Comparison of ENCODE assay signal across 13 cellular contexts in genomic region chr13:35927554-35927953, GRCh38.
DNase-seq lines count a peak whose midpoint lies in the region; ATAC-seq and TF ChIP-seq lines count a peak whose summit lies in the region.
"Had no signal": no experiment of that assay in that cellular context is flagged by ENCODE, and none has a peak within 500 bp of the region (broad histone marks: within the 10 kb centered on the region; RNA-seq: fewer than 3 reads in every experiment).

No MANE protein-coding gene starts in this region.

- no peaks in the 10 kb centered on the region for H3K36me3 ChIP-seq in liver (ENCODE audit: control insufficient read depth in 4 of 4, insufficient read depth in 3 of 4, low read depth in 1 of 4, low read length in 3 of 4)
- no peaks in the 10 kb centered on the region for H3K36me3 ChIP-seq in CD8-positive, alpha-beta memory T cell (ENCODE audit: insufficient read depth, low read length)
- no peaks in the 10 kb centered on the region for H3K36me3 ChIP-seq in HAP-1 (replicated peaks)

- DNase-seq in Right ventricle myocardium inferior (ENCODE audit: missing footprints): no peak
- no peak for DNase-seq in cardiac septum (ENCODE audit: low spot score)
- peak; percentile 69 to 82 for DNase-seq in cardiac fibroblast (ENCODE audit: low read depth in 2 of 2)
- no peak for DNase-seq in stimulated activated CD4-positive, alpha-beta T cell treated with anti-CD3 and anti-CD28 coated beads, Interleukin-2, amount 100 ng/mL, for 24 hours
- DNase-seq in CD8-positive, alpha-beta memory T cell: no peak
- DNase-seq in HAP-1 (ENCODE audit: low spot score in 2 of 2): no peak
- DNase-seq: activated effector memory CD4-positive, alpha-beta T cell treated with Interleukin-2 at 50 U/mL for 16 hours; NCI-H510A treated with DMSO at 0.1 percent for 48 hours had no signal

- H3K9me3 ChIP-seq in liver (ENCODE audit: control insufficient read depth in 4 of 4, low read length in 3 of 4) (no peaks in the 10 kb centered on the region), HAP-1 (no peaks in the 10 kb centered on the region)
- H3K9me3 ChIP-seq in CD8-positive, alpha-beta memory T cell (ENCODE audit: low read length): no peaks in the 10 kb centered on the region

- no peaks in the 10 kb centered on the region for H3K27me3 Mint-ChIP-seq in CD8-positive, alpha-beta memory T cell
- H3K27me3 Mint-ChIP-seq: natural killer cell treated with Interleukin-12 subunit alpha and Interleukin-12 subunit beta and Interleukin-15 and Interleukin-18, amount 100 ng/mL, for 72 hours had no signal

- CTCF ChIA-PET in CD8-positive, alpha-beta memory T cell (lab: Charles Lee): no interaction called here

- no peak overlapping the region for H3K27ac Mint-ChIP-seq in CD8-positive, alpha-beta memory T cell
- H3K27ac Mint-ChIP-seq: natural killer cell treated with Interleukin-12 subunit alpha and Interleukin-12 subunit beta and Interleukin-15 and Interleukin-18, amount 100 ng/mL, for 72 hours had no signal

- no peak overlapping the region for H3K4me3 Mint-ChIP-seq in CD8-positive, alpha-beta memory T cell
- H3K4me3 Mint-ChIP-seq: natural killer cell treated with Interleukin-12 subunit alpha and Interleukin-12 subunit beta and Interleukin-15 and Interleukin-18, amount 100 ng/mL, for 72 hours had no signal

- no peak overlapping the region for H3K9ac ChIP-seq in liver (ENCODE audit: low read depth in 1 of 2, low read length in 2 of 2)

- peak overlapping the region in 1 of 2 donors; percentile 61 for H3K27ac ChIP-seq in liver (ENCODE audit: low read depth in 1 of 2, low read length in 2 of 2)
- H3K27ac ChIP-seq in CD8-positive, alpha-beta memory T cell (ENCODE audit: low read depth, low read length): no peak overlapping the region
- H3K27ac ChIP-seq: HL-60, VCaP had no signal

- H3K4me3 ChIP-seq in cardiac fibroblast (replicated peaks in 1 of 2; ENCODE audit: low read depth in 2 of 2, low read length in 2 of 2): no peak overlapping the region
- H3K4me3 ChIP-seq in liver (ENCODE audit: low read depth in 1 of 3, low read length in 3 of 3): no peak overlapping the region
- H3K4me3 ChIP-seq in CD8-positive, alpha-beta memory T cell (ENCODE audit: low read length): no peak overlapping the region
- H3K4me3 ChIP-seq in HAP-1: no peak overlapping the region

- in situ Hi-C loops in HAP-1 (cut with MboI; ENCODE audit: low sequenced_read_pairs): no loop called here

- POLR2A ChIA-PET in CD8-positive, alpha-beta memory T cell (lab: Charles Lee): no interaction called here

- intact Hi-C loops in Right ventricle myocardium inferior (cut with DNase I) (no loop called here), cardiac septum (cut with DNase I) (no loop called here)

- no peaks in the 10 kb centered on the region for H3K4me1 Mint-ChIP-seq in CD8-positive, alpha-beta memory T cell

- H3K4me1 ChIP-seq in liver (ENCODE audit: control insufficient read depth in 4 of 4, insufficient read depth in 4 of 4, low read length in 3 of 4) (no peaks in the 10 kb centered on the region), HAP-1 (no peaks in the 10 kb centered on the region; the same call in 1 of the 2 replicates)
- H3K4me1 ChIP-seq in CD8-positive, alpha-beta memory T cell (ENCODE audit: insufficient read depth, low read length): no peaks in the 10 kb centered on the region

- H3K9me3 Mint-ChIP-seq in CD8-positive, alpha-beta memory T cell: peaks cover 0 to 9% (median 3%) of the 10 kb centered on the region in 5 donors

- TF ChIP-seq CTCF in cardiac fibroblast (IDR thresholded peaks at IDR 0.05; ENCODE audit: low read depth, low read length) (no peak), liver (IDR thresholded peaks at IDR 0.05; ENCODE audit: low read depth, low read length, missing input control) (no peak)

- peak; percentile 58 for ATAC-seq in Right ventricle myocardium inferior
- ATAC-seq in GM21786 (IDR thresholded peaks at IDR 0.05; ENCODE audit: unreplicated experiment): no peak

- 55% methylated on average over 3 of the region's 3 CpGs for WGBS in liver

- no peaks in the 10 kb centered on the region for H3K36me3 Mint-ChIP-seq in CD8-positive, alpha-beta memory T cell
- H3K36me3 Mint-ChIP-seq: natural killer cell treated with Interleukin-12 subunit alpha and Interleukin-12 subunit beta and Interleukin-15 and Interleukin-18, amount 100 ng/mL, for 72 hours had no signal

- H3K27me3 ChIP-seq in liver (ENCODE audit: control insufficient read depth in 4 of 4, insufficient read depth in 4 of 4, low read length in 3 of 4): no peaks in the 10 kb centered on the region
- H3K27me3 ChIP-seq in CD8-positive, alpha-beta memory T cell (ENCODE audit: insufficient read depth, low read length, poor library complexity, severe bottlenecking): no peaks in the 10 kb centered on the region
- no peaks in the 10 kb centered on the region for H3K27me3 ChIP-seq in HAP-1 (ENCODE audit: low read depth)

- no peak for TF ChIP-seq RAD21 in liver (IDR thresholded peaks at IDR 0.05)

TF ChIP-seq in liver, 16 proteins besides CTCF, POLR2A, EP300 and RAD21:
- TF ChIP-seq HNF4G (IDR thresholded peaks at IDR 0.05): no peak
- TF ChIP-seq YY1 (IDR thresholded peaks at IDR 0.05): no peak
- no peak for TF ChIP-seq SP1 (IDR thresholded peaks at IDR 0.05)
- no peak for TF ChIP-seq HNF4A (conservative IDR thresholded peaks at IDR 0.05)
- no peak for TF ChIP-seq FOXA2 (IDR thresholded peaks at IDR 0.05)
- no peak for TF ChIP-seq EGR1 (IDR thresholded peaks at IDR 0.05; ENCODE audit: low read depth in 2 of 2)
- TF ChIP-seq ZBTB33 (IDR thresholded peaks at IDR 0.05): no peak
- peak in 1 of 2 donors; percentile 39 for TF ChIP-seq RXRA (IDR thresholded peaks at IDR 0.05)
- TF ChIP-seq JUND (IDR thresholded peaks at IDR 0.05): peak in 1 of 2 donors; percentile 19
- peak; percentile 94 for TF ChIP-seq NR2F2 (IDR thresholded peaks at IDR 0.05)

Comparison
In these comparisons a context has a peak if more than half of its experiments do, and no peak if none do; other contexts are left out.
1. DNase-seq: peak in cardiac fibroblast (2 of 2); none in Right ventricle myocardium inferior (single experiment), cardiac septum (single experiment), stimulated activated CD4-positive, alpha-beta T cell treated with anti-CD3 and anti-CD28 coated beads, Interleukin-2, amount 100 ng/mL, for 24 hours (0 of 2), CD8-positive, alpha-beta memory T cell (0 of 5) and HAP-1 (0 of 2).